ENCODE assay signal across 3 cellular contexts in the genomic region with DNA sequence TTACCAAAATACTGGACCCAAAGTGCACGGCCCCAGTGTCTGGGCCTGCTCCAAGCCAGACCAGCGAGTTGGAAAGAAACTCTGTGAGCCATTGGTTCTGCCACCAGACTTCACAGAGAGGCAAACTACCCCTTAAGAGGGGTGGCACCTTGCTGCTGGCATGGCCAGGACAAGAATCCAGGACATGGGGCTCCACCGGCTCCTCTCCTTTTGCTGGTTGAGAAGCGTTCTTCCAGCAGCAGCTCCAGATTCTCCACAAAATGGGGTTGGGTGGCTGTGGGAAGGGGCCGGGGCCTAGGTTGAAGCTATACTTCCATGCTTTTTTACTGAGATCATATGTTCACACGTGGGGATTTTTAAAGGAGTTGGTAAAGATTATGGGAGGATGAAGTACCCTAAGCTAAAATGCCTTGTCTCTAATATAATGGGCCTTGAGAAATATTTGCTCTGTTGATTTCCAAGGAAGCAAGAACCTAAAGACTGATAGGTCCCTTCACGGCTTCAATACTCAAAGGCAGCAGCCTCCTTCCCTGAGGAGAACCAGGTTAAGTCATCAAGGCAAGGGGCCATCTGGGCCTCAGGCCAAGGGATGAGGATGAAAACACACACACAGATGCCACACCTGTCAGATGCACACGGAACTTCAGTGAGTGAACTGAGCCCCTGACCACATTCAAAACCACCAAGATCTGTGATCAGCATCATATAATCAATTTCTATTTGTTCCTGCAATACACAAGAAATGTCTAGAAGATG.
TF ChIP-seq lines count a peak whose summit lies in the region.

No MANE protein-coding gene starts in this region.

TF ChIP-seq in SK-N-SH, 30 proteins besides CTCF, POLR2A, EP300 and RAD21 (continues in another document):
- TF ChIP-seq FOSL2 (IDR thresholded peaks at IDR 0.05; ENCODE audit: borderline replicate concordance, low read depth) = no peak
- TF ChIP-seq TEAD4 (IDR thresholded peaks at IDR 0.05; ENCODE audit: borderline replicate concordance, insufficient read depth) = no peak
- no peak for TF ChIP-seq RCOR1 (IDR thresholded peaks at IDR 0.05; ENCODE audit: low read length)
- TF ChIP-seq, protein P1, sequence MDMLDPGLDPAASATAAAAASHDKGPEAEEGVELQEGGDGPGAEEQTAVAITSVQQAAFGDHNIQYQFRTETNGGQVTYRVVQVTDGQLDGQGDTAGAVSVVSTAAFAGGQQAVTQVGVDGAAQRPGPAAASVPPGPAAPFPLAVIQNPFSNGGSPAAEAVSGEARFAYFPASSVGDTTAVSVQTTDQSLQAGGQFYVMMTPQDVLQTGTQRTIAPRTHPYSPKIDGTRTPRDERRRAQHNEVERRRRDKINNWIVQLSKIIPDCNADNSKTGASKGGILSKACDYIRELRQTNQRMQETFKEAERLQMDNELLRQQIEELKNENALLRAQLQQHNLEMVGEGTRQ (IDR thresholded peaks at IDR 0.05; ENCODE audit: borderline replicate concordance, low read depth, low read length) = no peak
- no peak for TF ChIP-seq RFX5 (IDR thresholded peaks at IDR 0.05; ENCODE audit: low read length)
- TF ChIP-seq YY1 (IDR thresholded peaks at IDR 0.05; ENCODE audit: low read depth) = no peak
- TF ChIP-seq, protein P2, sequence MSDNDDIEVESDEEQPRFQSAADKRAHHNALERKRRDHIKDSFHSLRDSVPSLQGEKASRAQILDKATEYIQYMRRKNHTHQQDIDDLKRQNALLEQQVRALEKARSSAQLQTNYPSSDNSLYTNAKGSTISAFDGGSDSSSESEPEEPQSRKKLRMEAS (IDR thresholded peaks at IDR 0.05; ENCODE audit: low read depth) = no peak
- no peak for TF ChIP-seq MEF2A (IDR thresholded peaks at IDR 0.05; ENCODE audit: borderline replicate concordance, low read depth)
- TF ChIP-seq MXI1 (IDR thresholded peaks at IDR 0.05; ENCODE audit: low read depth, low read length) = no peak
- TF ChIP-seq POLR2AphosphoS5 (IDR thresholded peaks at IDR 0.05; ENCODE audit: low read depth, low read length) = no peak
- TF ChIP-seq GATA2 (CRISPR knock-in tag; IDR thresholded peaks at IDR 0.05) = no peak
- TF ChIP-seq GABPA (IDR thresholded peaks at IDR 0.05; ENCODE audit: low read depth) = no peak
- TF ChIP-seq, protein P3, sequence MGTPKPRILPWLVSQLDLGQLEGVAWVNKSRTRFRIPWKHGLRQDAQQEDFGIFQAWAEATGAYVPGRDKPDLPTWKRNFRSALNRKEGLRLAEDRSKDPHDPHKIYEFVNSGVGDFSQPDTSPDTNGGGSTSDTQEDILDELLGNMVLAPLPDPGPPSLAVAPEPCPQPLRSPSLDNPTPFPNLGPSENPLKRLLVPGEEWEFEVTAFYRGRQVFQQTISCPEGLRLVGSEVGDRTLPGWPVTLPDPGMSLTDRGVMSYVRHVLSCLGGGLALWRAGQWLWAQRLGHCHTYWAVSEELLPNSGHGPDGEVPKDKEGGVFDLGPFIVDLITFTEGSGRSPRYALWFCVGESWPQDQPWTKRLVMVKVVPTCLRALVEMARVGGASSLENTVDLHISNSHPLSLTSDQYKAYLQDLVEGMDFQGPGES (IDR thresholded peaks at IDR 0.05; ENCODE audit: low read depth, low read length) = no peak
- TF ChIP-seq, protein P4, sequence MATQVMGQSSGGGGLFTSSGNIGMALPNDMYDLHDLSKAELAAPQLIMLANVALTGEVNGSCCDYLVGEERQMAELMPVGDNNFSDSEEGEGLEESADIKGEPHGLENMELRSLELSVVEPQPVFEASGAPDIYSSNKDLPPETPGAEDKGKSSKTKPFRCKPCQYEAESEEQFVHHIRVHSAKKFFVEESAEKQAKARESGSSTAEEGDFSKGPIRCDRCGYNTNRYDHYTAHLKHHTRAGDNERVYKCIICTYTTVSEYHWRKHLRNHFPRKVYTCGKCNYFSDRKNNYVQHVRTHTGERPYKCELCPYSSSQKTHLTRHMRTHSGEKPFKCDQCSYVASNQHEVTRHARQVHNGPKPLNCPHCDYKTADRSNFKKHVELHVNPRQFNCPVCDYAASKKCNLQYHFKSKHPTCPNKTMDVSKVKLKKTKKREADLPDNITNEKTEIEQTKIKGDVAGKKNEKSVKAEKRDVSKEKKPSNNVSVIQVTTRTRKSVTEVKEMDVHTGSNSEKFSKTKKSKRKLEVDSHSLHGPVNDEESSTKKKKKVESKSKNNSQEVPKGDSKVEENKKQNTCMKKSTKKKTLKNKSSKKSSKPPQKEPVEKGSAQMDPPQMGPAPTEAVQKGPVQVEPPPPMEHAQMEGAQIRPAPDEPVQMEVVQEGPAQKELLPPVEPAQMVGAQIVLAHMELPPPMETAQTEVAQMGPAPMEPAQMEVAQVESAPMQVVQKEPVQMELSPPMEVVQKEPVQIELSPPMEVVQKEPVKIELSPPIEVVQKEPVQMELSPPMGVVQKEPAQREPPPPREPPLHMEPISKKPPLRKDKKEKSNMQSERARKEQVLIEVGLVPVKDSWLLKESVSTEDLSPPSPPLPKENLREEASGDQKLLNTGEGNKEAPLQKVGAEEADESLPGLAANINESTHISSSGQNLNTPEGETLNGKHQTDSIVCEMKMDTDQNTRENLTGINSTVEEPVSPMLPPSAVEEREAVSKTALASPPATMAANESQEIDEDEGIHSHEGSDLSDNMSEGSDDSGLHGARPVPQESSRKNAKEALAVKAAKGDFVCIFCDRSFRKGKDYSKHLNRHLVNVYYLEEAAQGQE (IDR thresholded peaks at IDR 0.05; ENCODE audit: low read depth, low read length) = no peak

TF ChIP-seq in SK-N-SH treated with all-trans-retinoic acid at 6 μM for 48 hours, 23 proteins besides CTCF, POLR2A, EP300 and RAD21 (continued from another document):
- TF ChIP-seq PPARA (CRISPR knock-in tag; IDR thresholded peaks at IDR 0.05; ENCODE audit: borderline replicate concordance) (no peak), ZNF565 (CRISPR knock-in tag; conservative IDR thresholded peaks at IDR 0.05; ENCODE audit: low read depth) (no peak), ZFP3 (CRISPR knock-in tag; IDR thresholded peaks at IDR 0.05) (no peak), ZNF8 (CRISPR knock-in tag; IDR thresholded peaks at IDR 0.05) (no peak)
- TF ChIP-seq, protein P5, sequence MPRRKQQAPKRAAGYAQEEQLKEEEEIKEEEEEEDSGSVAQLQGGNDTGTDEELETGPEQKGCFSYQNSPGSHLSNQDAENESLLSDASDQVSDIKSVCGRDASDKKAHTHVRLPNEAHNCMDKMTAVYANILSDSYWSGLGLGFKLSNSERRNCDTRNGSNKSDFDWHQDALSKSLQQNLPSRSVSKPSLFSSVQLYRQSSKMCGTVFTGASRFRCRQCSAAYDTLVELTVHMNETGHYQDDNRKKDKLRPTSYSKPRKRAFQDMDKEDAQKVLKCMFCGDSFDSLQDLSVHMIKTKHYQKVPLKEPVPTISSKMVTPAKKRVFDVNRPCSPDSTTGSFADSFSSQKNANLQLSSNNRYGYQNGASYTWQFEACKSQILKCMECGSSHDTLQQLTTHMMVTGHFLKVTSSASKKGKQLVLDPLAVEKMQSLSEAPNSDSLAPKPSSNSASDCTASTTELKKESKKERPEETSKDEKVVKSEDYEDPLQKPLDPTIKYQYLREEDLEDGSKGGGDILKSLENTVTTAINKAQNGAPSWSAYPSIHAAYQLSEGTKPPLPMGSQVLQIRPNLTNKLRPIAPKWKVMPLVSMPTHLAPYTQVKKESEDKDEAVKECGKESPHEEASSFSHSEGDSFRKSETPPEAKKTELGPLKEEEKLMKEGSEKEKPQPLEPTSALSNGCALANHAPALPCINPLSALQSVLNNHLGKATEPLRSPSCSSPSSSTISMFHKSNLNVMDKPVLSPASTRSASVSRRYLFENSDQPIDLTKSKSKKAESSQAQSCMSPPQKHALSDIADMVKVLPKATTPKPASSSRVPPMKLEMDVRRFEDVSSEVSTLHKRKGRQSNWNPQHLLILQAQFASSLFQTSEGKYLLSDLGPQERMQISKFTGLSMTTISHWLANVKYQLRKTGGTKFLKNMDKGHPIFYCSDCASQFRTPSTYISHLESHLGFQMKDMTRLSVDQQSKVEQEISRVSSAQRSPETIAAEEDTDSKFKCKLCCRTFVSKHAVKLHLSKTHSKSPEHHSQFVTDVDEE (CRISPR knock-in tag; IDR thresholded peaks at IDR 0.05) = no peak

TF ChIP-seq in GM23338, 12 proteins besides CTCF, POLR2A, EP300 and RAD21 (continued from another document):
- TF ChIP-seq, protein P4 (IDR thresholded peaks at IDR 0.05; ENCODE audit: unreplicated experiment) = no peak
- TF ChIP-seq EZH2phosphoT487 (IDR thresholded peaks at IDR 0.05; ENCODE audit: unreplicated experiment) (no peak), NANOG (IDR thresholded peaks at IDR 0.05; ENCODE audit: borderline replicate concordance) (no peak), POLR2AphosphoS5 (IDR thresholded peaks at IDR 0.05; ENCODE audit: low read depth) (no peak)
- TF ChIP-seq, protein P6, sequence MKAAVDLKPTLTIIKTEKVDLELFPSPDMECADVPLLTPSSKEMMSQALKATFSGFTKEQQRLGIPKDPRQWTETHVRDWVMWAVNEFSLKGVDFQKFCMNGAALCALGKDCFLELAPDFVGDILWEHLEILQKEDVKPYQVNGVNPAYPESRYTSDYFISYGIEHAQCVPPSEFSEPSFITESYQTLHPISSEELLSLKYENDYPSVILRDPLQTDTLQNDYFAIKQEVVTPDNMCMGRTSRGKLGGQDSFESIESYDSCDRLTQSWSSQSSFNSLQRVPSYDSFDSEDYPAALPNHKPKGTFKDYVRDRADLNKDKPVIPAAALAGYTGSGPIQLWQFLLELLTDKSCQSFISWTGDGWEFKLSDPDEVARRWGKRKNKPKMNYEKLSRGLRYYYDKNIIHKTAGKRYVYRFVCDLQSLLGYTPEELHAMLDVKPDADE (IDR thresholded peaks at IDR 0.05) = no peak
